In genomic region chr19:19663292-19664120, GRCh38 we compare ENCODE assay signal across 8 cellular contexts. TPM values are rescaled to one million over a fixed set of nuclear protein-coding genes. Genes with fewer than 3 reads are reported as not detected.
A peak's percentile ranks its signal among the peaks of the same experiment; 100 is the strongest.
DNase-seq lines count a peak whose midpoint lies in the region; ATAC-seq, FAIRE-seq and TF ChIP-seq lines count a peak whose summit lies in the region.

ATP13A1 (minus strand) TSS chr19:19663676; CDS start chr19:19663666, 10 bp downstream.

- CTCF ChIA-PET in H1 (lab: Charles Lee; ENCODE audit: partially characterized antibody) = no interaction called here

- peak in 2 of 3 experiments; percentile 1 to 9; a peak in 1 of 4 replicates for TF ChIP-seq CTCF in H1 (IDR thresholded peaks at IDR 0.05; ENCODE audit: control extremely low read depth in 1 of 3, insufficient read depth in 1 of 3, low read depth in 1 of 3, low read length in 3 of 3)

- H3K4ac ChIP-seq in H1 (replicated peaks; ENCODE audit: insufficient read length, low read depth, low read length) (peak within 1 kb of the TSS; percentile 94), mesenchymal stem cell (ENCODE audit: low read depth in 1 of 2, low read length in 2 of 2) (peak within 1 kb of the TSS; percentile 85 to 95)

- peak within 1 kb of the TSS; percentile 90 for H3K18ac ChIP-seq in H1 (ENCODE audit: extremely low read depth, low read length)
- peak within 1 kb of the TSS; percentile 85 to 97 for H3K18ac ChIP-seq in mesenchymal stem cell (ENCODE audit: low read depth in 1 of 2, low read length in 2 of 2)

- in situ Hi-C loops in Caki2 (cut with HindIII; ENCODE audit: low pct_unique_long_range_greater_than_20kb, low sequenced_read_pairs) = loop anchor here (10.0 kb wide), 1 partner anchor 129 kb away; the partner anchor contains the start of gene CILP2

- FAIRE-seq in HTR-8/SVneo (lab: Jason Lieb, UNC) (peak; percentile 94), H1 (lab: Jason Lieb, UNC) (no peak)

- H2AFZ ChIP-seq in H1 (ENCODE audit: low read length) (0 out of 2 replicates have a peak within 1 kb of the TSS, but pooled peaks have one; percentile 15), mesenchymal stem cell (ENCODE audit: low read depth, low read length) (peak within 1 kb of the TSS; percentile 88)

- H2BK12ac ChIP-seq in H1 (ENCODE audit: low read depth, low read length) (peak within 1 kb of the TSS; percentile 50; the same call in 1 of the 2 replicates), mesenchymal stem cell (ENCODE audit: low read length in 2 of 2) (no peak within 1 kb of the TSS)

- POLR2A ChIA-PET in H1 (lab: Charles Lee; ENCODE audit: partially characterized antibody) = interaction anchor here (0.6 to 2.4 kb wide), 17 partner anchors 9 to 237 kb away, joined by 3 to 20 read pairs (median 4); partner anchors contain the start of genes ZNF506 and ZNF93

- H3K4me3 ChIP-seq in H1 (ENCODE audit: extremely low read depth in 1 of 4, insufficient read depth in 2 of 4, low read depth in 3 of 4, low read length in 4 of 4) = peak within 1 kb of the TSS; percentile 77 to 97 (median 90)
- H3K4me3 ChIP-seq in mesenchymal stem cell (ENCODE audit: insufficient read depth in 1 of 2, low read depth in 1 of 2, low read length in 2 of 2) = peak within 1 kb of the TSS; percentile 99

- peaks cover 6 to 18% of the 10 kb centered on the region in 2 experiments for H4K20me1 ChIP-seq in H1 (replicated peaks in 1 of 2; ENCODE audit: control insufficient read depth in 1 of 2, insufficient read depth in 2 of 2, low read length in 2 of 2)

- H2BK5ac ChIP-seq in H1 (ENCODE audit: low read depth, low read length) = peak within 1 kb of the TSS; percentile 96
- H2BK5ac ChIP-seq in mesenchymal stem cell (ENCODE audit: low read depth, low read length, poor library complexity, severe bottlenecking) = peak within 1 kb of the TSS; percentile 86

- H3K36me3 ChIP-seq in H1 (ENCODE audit: control insufficient read depth in 2 of 4, insufficient read depth in 4 of 4, low read length in 3 of 4) (peaks cover 2 to 13% (median 8%) of the 10 kb centered on the region in 4 experiments), mesenchymal stem cell (ENCODE audit: control insufficient read depth in 1 of 2, insufficient read depth in 2 of 2, low read depth in 1 of 2, low read length in 2 of 2) (peaks cover 22 to 24% of the 10 kb centered on the region in 2 experiments)

- H2AK5ac ChIP-seq in H1 (ENCODE audit: low read depth, low read length) = no peak within 1 kb of the TSS
- no peak within 1 kb of the TSS for H2AK5ac ChIP-seq in mesenchymal stem cell (ENCODE audit: low read length, severe bottlenecking)

- H2BK15ac ChIP-seq in H1 (ENCODE audit: low read length) (no peak within 1 kb of the TSS), mesenchymal stem cell (ENCODE audit: low read depth, poor library complexity, severe bottlenecking) (peak within 1 kb of the TSS; percentile 75)

- H2BK20ac ChIP-seq in H1 (ENCODE audit: low read length) = no peak within 1 kb of the TSS

- no peak within 1 kb of the TSS for H3K14ac ChIP-seq in H1 (ENCODE audit: insufficient read length)
- H3K14ac ChIP-seq in mesenchymal stem cell (ENCODE audit: low read length in 2 of 2) = peak within 1 kb of the TSS in 1 of 2 experiments; percentile 91

- H3K23me2 ChIP-seq in H1 (ENCODE audit: low read depth, low read length) = 0 out of 2 replicates have a peak, but pooled peaks cover 1% of the 10 kb centered on the region

- peaks cover 5 to 13% (median 6%) of the 10 kb centered on the region in 4 experiments; a peak in 6 of 7 replicates for H3K4me1 ChIP-seq in H1 (replicated peaks in 1 of 4; ENCODE audit: control insufficient read depth in 3 of 4, insufficient read depth in 4 of 4, low read length in 3 of 4)
- peaks cover 20% of the 10 kb centered on the region for H3K4me1 ChIP-seq in mesenchymal stem cell (ENCODE audit: control insufficient read depth, insufficient read depth, low read depth, low read length)

- no peaks in the 10 kb centered on the region for H3K27me3 ChIP-seq in H1 (replicated peaks in 1 of 4; ENCODE audit: control insufficient read depth in 3 of 4, extremely low read depth in 1 of 4, insufficient read depth in 3 of 4, low read length in 3 of 4)
- no peaks in the 10 kb centered on the region for H3K27me3 ChIP-seq in mesenchymal stem cell (ENCODE audit: control insufficient read depth in 1 of 2, insufficient read depth in 1 of 2, low read length in 2 of 2)

- peak within 1 kb of the TSS; percentile 72 to 95 for H3K4me2 ChIP-seq in H1 (ENCODE audit: insufficient read depth in 1 of 2, low read depth in 2 of 2, low read length in 2 of 2)
- peak within 1 kb of the TSS; percentile 85 for H3K4me2 ChIP-seq in mesenchymal stem cell (ENCODE audit: low read length, poor library complexity, severe bottlenecking)

- H3K79me1 ChIP-seq in H1 (ENCODE audit: low read depth, low read length) = peaks cover 16% of the 10 kb centered on the region
- peaks cover 8% of the 10 kb centered on the region for H3K79me1 ChIP-seq in mesenchymal stem cell (replicated peaks; ENCODE audit: low read length, poor library complexity, severe bottlenecking)

- WGBS in H1 (ENCODE audit: extremely low coverage in 1 of 2, insufficient coverage in 1 of 2, insufficient read length in 1 of 2, insufficient replicate concordance in 2 of 2, low coverage in 1 of 2, low lambda C conversion rate in 2 of 2, missing lambda C conversion rate in 1 of 2), 2 experiments = 1% methylated on average over 62 of the region's 81 CpGs; no CpG with 5 or more reads in 1 of the 2 experiments
- 1% methylated on average over 72 of the region's 81 CpGs for WGBS in mesenchymal stem cell

- peak within 1 kb of the TSS; percentile 79 for H3K56ac ChIP-seq in H1 (replicated peaks; ENCODE audit: insufficient read length, low read depth, low read length)

- H3K27ac ChIP-seq in H1 (ENCODE audit: low read depth, low read length) = peak within 1 kb of the TSS; percentile 91
- H3K27ac ChIP-seq in mesenchymal stem cell (ENCODE audit: low read length, poor library complexity, severe bottlenecking) = peak within 1 kb of the TSS; percentile 92

- TF ChIP-seq POLR2A in H1 (IDR thresholded peaks at IDR 0.05; ENCODE audit: control extremely low read depth in 1 of 2, low read depth in 2 of 2, low read length in 2 of 2) = peak in 1 of 2 experiments; percentile 76; a peak in 2 of 3 replicates

- TF ChIP-seq RAD21 in H1 (IDR thresholded peaks at IDR 0.05 in 1 of 2, conservative IDR thresholded peaks at IDR 0.05 in 1 of 2; ENCODE audit: low read depth in 2 of 2, low read length in 2 of 2) = no peak

- no peaks in the 10 kb centered on the region for H3K9me3 ChIP-seq in H1 (ENCODE audit: insufficient read depth in 2 of 2, low read depth in 1 of 2, low read length in 1 of 2)
- H3K9me3 ChIP-seq in mesenchymal stem cell (ENCODE audit: control insufficient read depth, low read length) = no peaks in the 10 kb centered on the region

- H4K8ac ChIP-seq in H1 (ENCODE audit: extremely low read depth, insufficient read depth, low read length) (peak within 1 kb of the TSS; percentile 96), mesenchymal stem cell (ENCODE audit: low read length) (peak within 1 kb of the TSS; percentile 96)

- H3K9ac ChIP-seq in H1 (replicated peaks in 1 of 4; ENCODE audit: extremely low read depth in 1 of 4, low read depth in 3 of 4, low read length in 3 of 4) = peak within 1 kb of the TSS; percentile 78 to 93 (median 92)
- peak within 1 kb of the TSS; percentile 96 for H3K9ac ChIP-seq in mesenchymal stem cell (ENCODE audit: low read length)

- TF ChIP-seq EP300 in H1 (IDR thresholded peaks at IDR 0.05; ENCODE audit: borderline replicate concordance in 1 of 2, low read depth in 2 of 2, low read length in 2 of 2) = 0 out of 3 replicates have a peak, but pooled peaks of 1 of the 2 experiments have one; percentile 27

- peak within 1 kb of the TSS; percentile 79 for H4K91ac ChIP-seq in H1 (replicated peaks; ENCODE audit: insufficient read length, low read length)
- peak within 1 kb of the TSS; percentile 96 for H4K91ac ChIP-seq in mesenchymal stem cell (ENCODE audit: low read length)

- ATAC-seq in GM21367 (IDR thresholded peaks at IDR 0.05; ENCODE audit: unreplicated experiment) = peak; percentile 46

- DNase-seq in Caki2 (ENCODE audit: low read depth) (peak; percentile 98), HTR-8/SVneo (ENCODE audit: insufficient read length, low spot score) (peak; percentile 90), NOMO-1 treated with DMSO at 0.1 percent for 48 hours (lab: John Stamatoyannopoulos, UW; ENCODE audit: unreplicated experiment) (peak; percentile 97), H1 (ENCODE audit: low read depth in 1 of 2, low spot score in 2 of 2) (peak; percentile 89 to 92), mesenchymal stem cell (peak; percentile 98)
- DNase-seq in activated CD8-positive, alpha-beta memory T cell treated with anti-CD3 and anti-CD28 coated beads for 4 hours (ENCODE audit: low read depth in 2 of 2) = peak; percentile 83 to 94
- peak; percentile 90 for DNase-seq in stimulated activated CD8-positive, alpha-beta memory T cell treated with anti-CD3 and anti-CD28 coated beads, Interleukin-12 subunit alpha, Interleukin-12 subunit beta, amount 100 ng/mL, for 4 hours (ENCODE audit: low read depth)

- H2BK120ac ChIP-seq in H1 (replicated peaks; ENCODE audit: low read depth, low read length) (peak within 1 kb of the TSS; percentile 20), mesenchymal stem cell (ENCODE audit: low read depth, low read length) (peak within 1 kb of the TSS; percentile 92)

- H3K23ac ChIP-seq in H1 (ENCODE audit: insufficient read length) (no peak within 1 kb of the TSS), mesenchymal stem cell (ENCODE audit: low read length in 2 of 2) (peak within 1 kb of the TSS; percentile 83 to 99)

- peak within 1 kb of the TSS; percentile 85 for H4K5ac ChIP-seq in H1 (ENCODE audit: insufficient read length, low read depth, low read length)

- H3K79me2 ChIP-seq in H1 (ENCODE audit: control insufficient read depth in 1 of 2, insufficient read depth in 2 of 2, low read length in 2 of 2) = peaks cover 21 to 30% of the 10 kb centered on the region in 2 experiments

TF ChIP-seq in H1, 55 proteins besides CTCF, POLR2A, EP300 and RAD21 (continues in another document):
- TF ChIP-seq CREB1 (IDR thresholded peaks at IDR 0.05) (no peak; the same call in 1 of the 2 replicates), EZH2 (IDR thresholded peaks at IDR 0.05; ENCODE audit: low read depth, low read length, severe bottlenecking) (no peak), JUND (IDR thresholded peaks at IDR 0.05; ENCODE audit: low read length) (no peak)

RNA-seq across cellular contexts. Expression of gene ATP13A1, which starts in this region (rescaled TPM):
- total RNA-seq in Caki2 (2014; rRNA removed; shearing (Covaris generic); ENCODE audit: low replicate concordance) = 24.3 and 71.6 TPM in 2 replicates
- total RNA-seq in H1 (2021; fragmentation: NEBNext Ultra II Directional; extraction: Animal tissue kit (Norgen Biotek cat#: 25700)) = 64.2 and 75.7 TPM in 2 replicates
- polyA plus RNA-seq in H1 (2011; rRNA removed) = 33.0 and 70.7 TPM in 2 replicates
- 36.9 TPM for polyA plus RNA-seq in H1 (2011; cell fraction: cytosol; rRNA removed)
- polyA plus RNA-seq in H1 (2011; cell fraction: nucleus; rRNA removed) = 284 TPM
- 47.8 to 73.6 TPM (median 62.5 TPM) in 4 replicates for polyA plus RNA-seq in H1 (2012, experiment 1 of 2)
- polyA plus RNA-seq in H1 (2012, experiment 2 of 2) = 64.3 TPM
- polyA plus RNA-seq in H1 (2013, experiment 1 of 2) = 75.7 TPM
- 65.6 TPM for polyA plus RNA-seq in H1 (2013, experiment 2 of 2)
- 68.4 and 83.9 TPM in 2 replicates for polyA minus RNA-seq in H1 (2011; rRNA and poly(A)+ RNA removed)
- polyA minus RNA-seq in H1 (2011; cell fraction: cytosol; rRNA and poly(A)+ RNA removed) = 49.1 TPM
- 93.9 TPM for polyA minus RNA-seq in H1 (2011; cell fraction: nucleus; rRNA and poly(A)+ RNA removed)
- 30.7 TPM for polyA plus RNA-seq in mesenchymal stem cell (2013, experiment 1 of 2)
- 29.8 TPM for polyA plus RNA-seq in mesenchymal stem cell (2013, experiment 2 of 2)

Comparison
In these comparisons a context has a peak if more than half of its experiments do, and no peak if none do; other contexts are left out.
1. Peak in every context shown above with its lines: DNase-seq, ATAC-seq, H3K4me3 ChIP-seq and H3K27ac ChIP-seq.